22 cellular contexts compared by ENCODE assay signal in genomic region chr10:97905276-97905675, GRCh38. TPM values are rescaled to one million over a fixed set of nuclear protein-coding genes. Genes with fewer than 3 reads are reported as not detected.
DNase-seq lines count a peak whose midpoint lies in the region; ATAC-seq, FAIRE-seq and TF ChIP-seq lines count a peak whose summit lies in the region.
"Had no signal": no experiment of that assay in that cellular context is flagged by ENCODE, and none has a peak within 500 bp of the region (broad histone marks: within the 10 kb centered on the region; RNA-seq: fewer than 3 reads in every experiment).

No MANE protein-coding gene starts in this region.

- H3K27me3 ChIP-seq in osteoblast (ENCODE audit: insufficient read depth, low read length) (peaks cover 24% of the 10 kb centered on the region), small intestine (ENCODE audit: control insufficient read depth in 2 of 2, insufficient read depth in 2 of 2, low read length in 2 of 2) (no peaks in the 10 kb centered on the region)

- no peaks in the 10 kb centered on the region for H4K20me1 ChIP-seq in osteoblast (ENCODE audit: insufficient read depth, low read length)
- H4K20me1 ChIP-seq: BLaER1 had no signal

- POLR2A ChIA-PET in A549 (lab: Yijun Ruan, JAX), result interaction anchor here (4.6 kb wide), 1 partner anchor 16 kb away, joined by 11 read pairs; no protein-coding TSS in a partner anchor

- no peaks in the 10 kb centered on the region for H3K79me2 ChIP-seq in osteoblast (ENCODE audit: insufficient read depth, low read length)

- H3K9me3 ChIP-seq in A549 (no peaks in the 10 kb centered on the region), T-helper 17 cell (ENCODE audit: control insufficient read depth, low read length, poor library complexity, severe bottlenecking) (no peaks in the 10 kb centered on the region), osteoblast (ENCODE audit: low read depth, low read length) (no peaks in the 10 kb centered on the region), small intestine (ENCODE audit: control insufficient read depth, low read depth) (no peaks in the 10 kb centered on the region)
- H3K9me3 ChIP-seq: BLaER1 had no signal

- ATAC-seq in A549, result no peak
- ATAC-seq in T-helper 17 cell, result no peak
- ATAC-seq in GM21360 (IDR thresholded peaks at IDR 0.05; ENCODE audit: unreplicated experiment), result no peak
- ATAC-seq: HCT116 had no signal

- FAIRE-seq in A549 (lab: Jason Lieb, UNC), result no peak
- FAIRE-seq in small intestine (lab: Jason Lieb, UNC), result no peak
- FAIRE-seq: D721Med, G401.6, GM12892, GM19239 had no signal

- CTCF ChIA-PET in A549 (lab: Yijun Ruan, JAX), result interaction anchor here (0.9 to 24.4 kb wide), 7 partner anchors 10 to 404 kb away, joined by 3 to 660 read pairs (median 9); partner anchors contain the start of gene CRTAC1

- H3K36me3 ChIP-seq in osteoblast (ENCODE audit: insufficient read depth, low read length) (no peaks in the 10 kb centered on the region), small intestine (ENCODE audit: control insufficient read depth in 2 of 2, insufficient read depth in 2 of 2, low read length in 2 of 2) (no peaks in the 10 kb centered on the region)
- H3K36me3 ChIP-seq: BLaER1 had no signal

- no peak for TF ChIP-seq RAD21 in A549 (conservative IDR thresholded peaks at IDR 0.05 in 1 of 2, IDR thresholded peaks at IDR 0.05 in 1 of 2)

- H3K27ac ChIP-seq in A549 (no peak overlapping the region), osteoblast (ENCODE audit: low read depth, low read length) (no peak overlapping the region), small intestine (ENCODE audit: low read depth in 1 of 2, low read length in 1 of 2) (no peak overlapping the region)
- H3K27ac ChIP-seq: BLaER1, C4-2B had no signal

- WGBS in A549 (ENCODE audit: missing lambda C conversion rate), result 85% methylated on average over 8 of the region's 8 CpGs
- WGBS in small intestine, 3 donors, result 81 to 83% (median 82%) methylated on average over 8 of the region's 8 CpGs

- H3K36me3 Mint-ChIP-seq in T-helper 17 cell (ENCODE audit: low read depth) (no peaks in the 10 kb centered on the region), nephron progenitor cell (ENCODE audit: low read depth) (no peaks in the 10 kb centered on the region)
- H3K36me3 Mint-ChIP-seq: CD4-positive, CD25-positive, alpha-beta regulatory T cell; CD8-positive, alpha-beta memory T cell had no signal

- H3K4me2 ChIP-seq in A549, result no peak overlapping the region
- H3K4me2 ChIP-seq in osteoblast (ENCODE audit: insufficient read depth, low read length), result no peak overlapping the region
- H3K4me2 ChIP-seq: BLaER1, GM23338 had no signal

- H2AFZ ChIP-seq in osteoblast (ENCODE audit: low read length), result no peak overlapping the region
- H2AFZ ChIP-seq: GM23338 had no signal

- TF ChIP-seq EP300 in A549 (IDR thresholded peaks at IDR 0.05), result no peak

- no peaks in the 10 kb centered on the region for H3K9me3 Mint-ChIP-seq in nephron progenitor cell
- H3K9me3 Mint-ChIP-seq: CD4-positive, CD25-positive, alpha-beta regulatory T cell; CD8-positive, alpha-beta memory T cell; GM23338; H9 had no signal

- H3K27ac Mint-ChIP-seq in T-helper 17 cell, result peak overlapping the region; percentile 51
- H3K27ac Mint-ChIP-seq in nephron progenitor cell, result peak overlapping the region; percentile 11
- H3K27ac Mint-ChIP-seq: B cell, GM23338, H9 had no signal

- H3K4me3 Mint-ChIP-seq in T-helper 17 cell (no peak overlapping the region), nephron progenitor cell (no peak overlapping the region)
- H3K4me3 Mint-ChIP-seq: B cell; CD4-positive, CD25-positive, alpha-beta regulatory T cell; CD8-positive, alpha-beta memory T cell; GM23338; H9 had no signal

- no peak for TF ChIP-seq POLR2A in A549 (IDR thresholded peaks at IDR 0.05; ENCODE audit: low read length)

- no peaks in the 10 kb centered on the region for H3K4me1 ChIP-seq in A549
- no peaks in the 10 kb centered on the region for H3K4me1 ChIP-seq in osteoblast (ENCODE audit: insufficient read depth, low read length)
- H3K4me1 ChIP-seq in small intestine (ENCODE audit: control insufficient read depth in 2 of 2, insufficient read depth in 1 of 2, low read depth in 1 of 2, low read length in 1 of 2), result no peaks in the 10 kb centered on the region
- H3K4me1 ChIP-seq: BLaER1 had no signal

- DNase-seq in A549 (ENCODE audit: low read depth in 1 of 2, low spot score in 1 of 2), result no peak
- no peak for DNase-seq in T-helper 17 cell
- DNase-seq in nephron progenitor cell, result no peak
- peak; percentile 57 for DNase-seq in osteoblast (ENCODE audit: insufficient read length, low spot score, missing footprints)
- DNase-seq in small intestine, result no peak
- no peak for DNase-seq in activated T-cell treated with anti-CD3 and anti-CD28 coated beads for 4 hours
- DNase-seq: CD4-positive, CD25-positive, alpha-beta regulatory T cell; CD8-positive, alpha-beta memory T cell; DMS 273 treated with DMSO at 0.1 percent for 48 hours; DND-41; H9 had no signal

- peaks cover 52% of the 10 kb centered on the region for H3K27me3 Mint-ChIP-seq in T-helper 17 cell
- H3K27me3 Mint-ChIP-seq in nephron progenitor cell (ENCODE audit: low read depth, poor library complexity), result peaks cover 31% of the 10 kb centered on the region

- H3K4me1 Mint-ChIP-seq in T-helper 17 cell, result no peaks in the 10 kb centered on the region
- H3K4me1 Mint-ChIP-seq in nephron progenitor cell, result peaks cover 18% of the 10 kb centered on the region
- H3K4me1 Mint-ChIP-seq: B cell; CD4-positive, CD25-positive, alpha-beta regulatory T cell; CD8-positive, alpha-beta memory T cell had no signal

- H3K4me3 ChIP-seq in A549 (no peak overlapping the region), osteoblast (ENCODE audit: insufficient read depth, low read length) (no peak overlapping the region), small intestine (ENCODE audit: low read depth in 1 of 2, low read length in 2 of 2) (no peak overlapping the region)
- H3K4me3 ChIP-seq: BLaER1, GM23338 had no signal

- TF ChIP-seq CTCF in A549 (IDR thresholded peaks at IDR 0.05) (no peak), nephron progenitor cell (IDR thresholded peaks at IDR 0.05) (no peak), osteoblast (IDR thresholded peaks at IDR 0.05; ENCODE audit: extremely low read depth, low read depth, low read length) (no peak)

TF ChIP-seq in A549, 52 proteins besides CTCF, POLR2A, EP300 and RAD21:
- TF ChIP-seq ZFP36 (IDR thresholded peaks at IDR 0.05; ENCODE audit: borderline replicate concordance, partially characterized antibody) (peak; percentile 56), JUN (IDR thresholded peaks at IDR 0.05) (no peak)
TF ChIP-seq in A549: peak in this region for 1.

RNA-seq across cellular contexts. Expression of gene GOLGA7B, which starts 55.6 kb away (rescaled TPM):
- 0.62 and 1.1 TPM in 2 replicates for polyA plus RNA-seq in A549 (2011; rRNA removed)
- 0.36 and 0.40 TPM in 2 replicates for polyA plus RNA-seq in A549 (2012; cell fraction: cytosol; rRNA removed)
- 0.55 and 1.3 TPM in 2 replicates for polyA plus RNA-seq in A549 (2012; cell fraction: nucleus; rRNA removed)
- 0.98 to 1.5 TPM (median 1.4 TPM) in 3 replicates for polyA plus RNA-seq in A549 (2017; fragmentation: RNase III; extraction: RNeasy Plus Mini Kit Qiagen cat#74134 plus additional on column Dnase treatment)
- polyA minus RNA-seq in A549 (2011; rRNA and poly(A)+ RNA removed), result 0.92 and 1.2 TPM in 2 replicates
- 10 to 100 TPM in 1 of 2 donors, 1 to 10 TPM in 1; 9.6 to 12.0 TPM for total RNA-seq in T-helper 17 cell
- under 0.01 TPM in 1 of 2 replicates, not detected in the other for total RNA-seq in osteoblast
- polyA plus RNA-seq in small intestine, result 1 to 10 TPM; 3.6 to 5.3 (median 4.3) TPM
- total RNA-seq: B cell had no signal
- polyA plus RNA-seq: AG04450 had no signal

Comparison
In these comparisons a context has a peak if more than half of its experiments do, and no peak if none do; other contexts are left out.
1. RNA of gene GOLGA7B, which starts 55.6 kb away (total RNA-seq): 9.6 to 12.0 TPM in T-helper 17 cell; under 0.01 TPM in osteoblast; every median in the first group is over 10 times any median in the second.